In the genomic region with DNA sequence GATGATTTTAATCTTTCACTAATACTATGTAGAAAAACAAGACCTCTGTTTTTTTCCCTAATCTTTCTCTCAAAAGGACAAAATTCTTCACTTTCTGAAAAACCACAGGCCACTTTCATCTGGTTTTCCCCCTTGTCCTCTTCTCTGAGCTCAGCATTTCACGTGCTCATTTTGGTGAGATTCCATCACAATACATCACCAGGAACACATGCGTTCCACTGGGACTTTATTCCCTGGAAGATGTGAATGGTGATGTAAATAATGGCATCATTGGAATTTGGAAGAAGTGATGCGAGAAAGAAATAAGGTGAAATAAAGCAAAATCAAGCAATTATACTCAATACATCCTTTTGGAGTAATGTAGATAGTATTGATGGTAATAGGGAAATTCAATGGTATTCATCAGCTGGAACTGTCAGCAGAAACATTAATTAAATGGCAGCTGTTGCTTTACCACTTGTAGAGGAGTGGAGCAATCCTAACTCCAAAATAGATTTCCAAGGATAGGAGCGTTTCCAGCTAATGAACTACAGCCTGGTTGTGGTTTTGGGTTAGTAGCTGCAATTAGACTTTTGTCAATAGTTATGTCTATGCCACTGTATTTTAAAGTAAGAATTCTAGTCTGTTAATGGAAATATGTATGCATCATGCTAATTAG, we compare ENCODE assay signal across 1 cellular context.
TF ChIP-seq lines count a peak whose summit lies in the region.

No MANE protein-coding gene starts in this region.

TF ChIP-seq in GM23338, 12 proteins besides CTCF, POLR2A, EP300 and RAD21 (continued from another document):
- TF ChIP-seq, protein P1, sequence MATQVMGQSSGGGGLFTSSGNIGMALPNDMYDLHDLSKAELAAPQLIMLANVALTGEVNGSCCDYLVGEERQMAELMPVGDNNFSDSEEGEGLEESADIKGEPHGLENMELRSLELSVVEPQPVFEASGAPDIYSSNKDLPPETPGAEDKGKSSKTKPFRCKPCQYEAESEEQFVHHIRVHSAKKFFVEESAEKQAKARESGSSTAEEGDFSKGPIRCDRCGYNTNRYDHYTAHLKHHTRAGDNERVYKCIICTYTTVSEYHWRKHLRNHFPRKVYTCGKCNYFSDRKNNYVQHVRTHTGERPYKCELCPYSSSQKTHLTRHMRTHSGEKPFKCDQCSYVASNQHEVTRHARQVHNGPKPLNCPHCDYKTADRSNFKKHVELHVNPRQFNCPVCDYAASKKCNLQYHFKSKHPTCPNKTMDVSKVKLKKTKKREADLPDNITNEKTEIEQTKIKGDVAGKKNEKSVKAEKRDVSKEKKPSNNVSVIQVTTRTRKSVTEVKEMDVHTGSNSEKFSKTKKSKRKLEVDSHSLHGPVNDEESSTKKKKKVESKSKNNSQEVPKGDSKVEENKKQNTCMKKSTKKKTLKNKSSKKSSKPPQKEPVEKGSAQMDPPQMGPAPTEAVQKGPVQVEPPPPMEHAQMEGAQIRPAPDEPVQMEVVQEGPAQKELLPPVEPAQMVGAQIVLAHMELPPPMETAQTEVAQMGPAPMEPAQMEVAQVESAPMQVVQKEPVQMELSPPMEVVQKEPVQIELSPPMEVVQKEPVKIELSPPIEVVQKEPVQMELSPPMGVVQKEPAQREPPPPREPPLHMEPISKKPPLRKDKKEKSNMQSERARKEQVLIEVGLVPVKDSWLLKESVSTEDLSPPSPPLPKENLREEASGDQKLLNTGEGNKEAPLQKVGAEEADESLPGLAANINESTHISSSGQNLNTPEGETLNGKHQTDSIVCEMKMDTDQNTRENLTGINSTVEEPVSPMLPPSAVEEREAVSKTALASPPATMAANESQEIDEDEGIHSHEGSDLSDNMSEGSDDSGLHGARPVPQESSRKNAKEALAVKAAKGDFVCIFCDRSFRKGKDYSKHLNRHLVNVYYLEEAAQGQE (IDR thresholded peaks at IDR 0.05; ENCODE audit: unreplicated experiment): no peak
- no peak for TF ChIP-seq NANOG (IDR thresholded peaks at IDR 0.05; ENCODE audit: borderline replicate concordance)
- no peak for TF ChIP-seq JUNB (IDR thresholded peaks at IDR 0.05; ENCODE audit: unreplicated experiment)
- TF ChIP-seq, protein P2, sequence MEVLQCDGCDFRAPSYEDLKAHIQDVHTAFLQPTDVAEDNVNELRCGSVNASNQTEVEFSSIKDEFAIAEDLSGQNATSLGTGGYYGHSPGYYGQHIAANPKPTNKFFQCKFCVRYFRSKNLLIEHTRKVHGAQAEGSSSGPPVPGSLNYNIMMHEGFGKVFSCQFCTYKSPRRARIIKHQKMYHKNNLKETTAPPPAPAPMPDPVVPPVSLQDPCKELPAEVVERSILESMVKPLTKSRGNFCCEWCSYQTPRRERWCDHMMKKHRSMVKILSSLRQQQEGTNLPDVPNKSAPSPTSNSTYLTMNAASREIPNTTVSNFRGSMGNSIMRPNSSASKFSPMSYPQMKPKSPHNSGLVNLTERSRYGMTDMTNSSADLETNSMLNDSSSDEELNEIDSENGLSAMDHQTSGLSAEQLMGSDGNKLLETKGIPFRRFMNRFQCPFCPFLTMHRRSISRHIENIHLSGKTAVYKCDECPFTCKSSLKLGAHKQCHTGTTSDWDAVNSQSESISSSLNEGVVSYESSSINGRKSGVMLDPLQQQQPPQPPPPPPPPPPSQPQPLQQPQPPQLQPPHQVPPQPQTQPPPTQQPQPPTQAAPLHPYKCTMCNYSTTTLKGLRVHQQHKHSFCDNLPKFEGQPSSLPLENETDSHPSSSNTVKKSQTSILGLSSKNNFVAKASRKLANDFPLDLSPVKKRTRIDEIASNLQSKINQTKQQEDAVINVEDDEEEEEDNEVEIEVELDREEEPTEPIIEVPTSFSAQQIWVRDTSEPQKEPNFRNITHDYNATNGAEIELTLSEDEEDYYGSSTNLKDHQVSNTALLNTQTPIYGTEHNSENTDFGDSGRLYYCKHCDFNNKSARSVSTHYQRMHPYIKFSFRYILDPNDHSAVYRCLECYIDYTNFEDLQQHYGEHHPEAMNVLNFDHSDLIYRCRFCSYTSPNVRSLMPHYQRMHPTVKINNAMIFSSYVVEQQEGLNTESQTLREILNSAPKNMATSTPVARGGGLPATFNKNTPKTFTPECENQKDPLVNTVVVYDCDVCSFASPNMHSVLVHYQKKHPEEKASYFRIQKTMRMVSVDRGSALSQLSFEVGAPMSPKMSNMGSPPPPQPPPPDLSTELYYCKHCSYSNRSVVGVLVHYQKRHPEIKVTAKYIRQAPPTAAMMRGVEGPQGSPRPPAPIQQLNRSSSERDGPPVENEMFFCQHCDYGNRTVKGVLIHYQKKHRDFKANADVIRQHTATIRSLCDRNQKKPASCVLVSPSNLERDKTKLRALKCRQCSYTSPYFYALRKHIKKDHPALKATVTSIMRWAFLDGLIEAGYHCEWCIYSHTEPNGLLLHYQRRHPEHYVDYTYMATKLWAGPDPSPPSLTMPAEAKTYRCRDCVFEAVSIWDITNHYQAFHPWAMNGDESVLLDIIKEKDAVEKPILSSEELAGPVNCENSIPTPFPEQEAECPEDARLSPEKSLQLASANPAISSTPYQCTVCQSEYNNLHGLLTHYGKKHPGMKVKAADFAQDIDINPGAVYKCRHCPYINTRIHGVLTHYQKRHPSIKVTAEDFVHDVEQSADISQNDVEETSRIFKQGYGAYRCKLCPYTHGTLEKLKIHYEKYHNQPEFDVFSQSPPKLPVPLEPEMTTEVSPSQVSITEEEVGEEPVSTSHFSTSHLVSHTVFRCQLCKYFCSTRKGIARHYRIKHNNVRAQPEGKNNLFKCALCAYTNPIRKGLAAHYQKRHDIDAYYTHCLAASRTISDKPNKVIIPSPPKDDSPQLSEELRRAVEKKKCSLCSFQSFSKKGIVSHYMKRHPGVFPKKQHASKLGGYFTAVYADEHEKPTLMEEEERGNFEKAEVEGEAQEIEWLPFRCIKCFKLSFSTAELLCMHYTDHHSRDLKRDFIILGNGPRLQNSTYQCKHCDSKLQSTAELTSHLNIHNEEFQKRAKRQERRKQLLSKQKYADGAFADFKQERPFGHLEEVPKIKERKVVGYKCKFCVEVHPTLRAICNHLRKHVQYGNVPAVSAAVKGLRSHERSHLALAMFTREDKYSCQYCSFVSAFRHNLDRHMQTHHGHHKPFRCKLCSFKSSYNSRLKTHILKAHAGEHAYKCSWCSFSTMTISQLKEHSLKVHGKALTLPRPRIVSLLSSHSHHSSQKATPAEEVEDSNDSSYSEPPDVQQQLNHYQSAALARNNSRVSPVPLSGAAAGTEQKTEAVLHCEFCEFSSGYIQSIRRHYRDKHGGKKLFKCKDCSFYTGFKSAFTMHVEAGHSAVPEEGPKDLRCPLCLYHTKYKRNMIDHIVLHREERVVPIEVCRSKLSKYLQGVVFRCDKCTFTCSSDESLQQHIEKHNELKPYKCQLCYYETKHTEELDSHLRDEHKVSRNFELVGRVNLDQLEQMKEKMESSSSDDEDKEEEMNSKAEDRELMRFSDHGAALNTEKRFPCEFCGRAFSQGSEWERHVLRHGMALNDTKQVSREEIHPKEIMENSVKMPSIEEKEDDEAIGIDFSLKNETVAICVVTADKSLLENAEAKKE (CRISPR knock-in tag; IDR thresholded peaks at IDR 0.05): no peak
- TF ChIP-seq STAT1 (IDR thresholded peaks at IDR 0.05; ENCODE audit: unreplicated experiment): no peak
